ENCODE assay signal across 8 cellular contexts in genomic region chr13:53151692-53152421, GRCh38.
A peak's percentile ranks its signal among the peaks of the same experiment; 100 is the strongest.
DNase-seq lines count a peak whose midpoint lies in the region; ATAC-seq and TF ChIP-seq lines count a peak whose summit lies in the region.

No MANE protein-coding gene starts in this region.

- TF ChIP-seq CTCF in 22Rv1 (IDR thresholded peaks at IDR 0.05) (peak; percentile 95), GM23338 (conservative IDR thresholded peaks at IDR 0.05; ENCODE audit: low read depth in 2 of 2) (peak; percentile 94 to 97), PC-3 (conservative IDR thresholded peaks at IDR 0.05; ENCODE audit: low read depth, low read length) (peak; percentile 52), lung (IDR thresholded peaks at IDR 0.05; ENCODE audit: control extremely low read depth, extremely low read depth) (peak; percentile 22)

- no peak overlapping the region for H3K9ac ChIP-seq in PC-3 (ENCODE audit: low read length)

- no peaks in the 10 kb centered on the region for H3F3A ChIP-seq in GM23338 (replicated peaks; ENCODE audit: low read depth)
- no peaks in the 10 kb centered on the region for H3F3A ChIP-seq in PC-3 (ENCODE audit: low read length, unreplicated experiment)

- H4K20me1 ChIP-seq in GM23338 (replicated peaks; ENCODE audit: insufficient read depth) = no peaks in the 10 kb centered on the region
- H4K20me1 ChIP-seq in PC-3 (ENCODE audit: low read length) = no peaks in the 10 kb centered on the region

- H3K9me3 Mint-ChIP-seq in GM23338 = no peaks in the 10 kb centered on the region

- DNase-seq in GDM1 (lab: John Stamatoyannopoulos, UW) (peak; percentile 77), GM23338 (ENCODE audit: low spot score) (peak; percentile 87), KG1 (lab: John Stamatoyannopoulos, UW) (peak; percentile 56), PC-3 (no peak), caudate nucleus (lab: John Stamatoyannopoulos, UW) (peak in 39 of 61 donors; percentile 0 to 56 (median 15)), lung (ENCODE audit: low spot score) (no peak), ureter (ENCODE audit: low spot score) (peak; percentile 45)

- H3K4me1 ChIP-seq in GM23338 (ENCODE audit: insufficient read depth) = no peaks in the 10 kb centered on the region
- no peaks in the 10 kb centered on the region for H3K4me1 ChIP-seq in PC-3 (ENCODE audit: insufficient read depth, low read length)
- no peaks in the 10 kb centered on the region for H3K4me1 ChIP-seq in lung (ENCODE audit: control insufficient read depth in 2 of 2, insufficient read depth in 2 of 2, low read length in 2 of 2)

- POLR2A ChIA-PET in PC-3 (lab: Charles Lee; ENCODE audit: unreplicated experiment) = no interaction called here

- no peak overlapping the region for H3K4me3 Mint-ChIP-seq in GM23338

- H3K4me3 ChIP-seq in GM23338 (no peak overlapping the region), PC-3 (ENCODE audit: low read length) (no peak overlapping the region), lung (no peak overlapping the region)

- intact Hi-C loops in PC-3 (cut with micrococcal nuclease) = no loop called here

- H3K9me3 ChIP-seq in PC-3 (ENCODE audit: low read length) (no peaks in the 10 kb centered on the region), lung (ENCODE audit: control insufficient read depth in 2 of 2, insufficient read depth in 1 of 2, low read length in 1 of 2) (peaks cover 0 to 3% of the 10 kb centered on the region in 2 donors)

- H3K27ac ChIP-seq in 22Rv1 (no peak overlapping the region), GM23338 (ENCODE audit: low read depth) (no peak overlapping the region), PC-3 (ENCODE audit: low read length) (no peak overlapping the region), caudate nucleus (ENCODE audit: low read depth, low read length) (no peak overlapping the region), lung (ENCODE audit: low read depth in 1 of 2, low read length in 1 of 2) (no peak overlapping the region)

- H3K4me1 Mint-ChIP-seq in GM23338 = no peaks in the 10 kb centered on the region; the same call in 1 of the 3 replicates

- BruUV-seq in PC-3 (replicated peaks; lab: Mats Ljungman, UMichigan) = no TSS peak

- H3K36me3 ChIP-seq in GM23338 (ENCODE audit: insufficient read depth) (no peaks in the 10 kb centered on the region), PC-3 (ENCODE audit: low read depth, low read length) (no peaks in the 10 kb centered on the region), lung (ENCODE audit: control insufficient read depth in 2 of 2, insufficient read depth in 2 of 2, low read length in 2 of 2) (no peaks in the 10 kb centered on the region)

- CTCF ChIA-PET in PC-3 (lab: Charles Lee) = no interaction called here

- H3K27ac Mint-ChIP-seq in GM23338 = no peak overlapping the region

- 16% methylated on average over 8 of the region's 8 CpGs for WGBS in lung, 2 donors

- peak; percentile 98 for ATAC-seq in GM23338
- ATAC-seq in PC-3 = no peak
- ATAC-seq in lung (ENCODE audit: insufficient read depth, low FRiP score) = no peak

- H2AFZ ChIP-seq in GM23338 (no peak overlapping the region), PC-3 (ENCODE audit: low read length) (no peak overlapping the region)

- no peaks in the 10 kb centered on the region for H3K9me2 ChIP-seq in GM23338 (ENCODE audit: insufficient read depth)
- H3K9me2 ChIP-seq in PC-3 (replicated peaks; ENCODE audit: low read length) = no peaks in the 10 kb centered on the region

- H3K27me3 ChIP-seq in GM23338 (ENCODE audit: insufficient read depth) (no peaks in the 10 kb centered on the region), PC-3 (ENCODE audit: low read length) (no peaks in the 10 kb centered on the region), lung (ENCODE audit: control insufficient read depth, insufficient read depth) (no peaks in the 10 kb centered on the region)

- no peaks in the 10 kb centered on the region for H3K79me2 ChIP-seq in GM23338 (replicated peaks; ENCODE audit: insufficient read depth)
- H3K79me2 ChIP-seq in PC-3 (ENCODE audit: low read length) = no peaks in the 10 kb centered on the region

- H3K27me3 Mint-ChIP-seq in GM23338 (ENCODE audit: insufficient read depth, low read depth, poor library complexity) = peaks cover 2% of the 10 kb centered on the region

- H3K4me2 ChIP-seq in GM23338 (no peak overlapping the region), PC-3 (ENCODE audit: low read length) (no peak overlapping the region)

- H3K36me3 Mint-ChIP-seq in GM23338 (ENCODE audit: low read depth) = no peaks in the 10 kb centered on the region

TF ChIP-seq in GM23338, 12 proteins besides CTCF, POLR2A, EP300 and RAD21:
- TF ChIP-seq EZH2phosphoT487 (IDR thresholded peaks at IDR 0.05; ENCODE audit: unreplicated experiment) = no peak

Comparison
In these comparisons a context has a peak if more than half of its experiments do, and no peak if none do; other contexts are left out.
1. CTCF ChIP-seq: peak in every context shown above with its lines; median percentile 96 in GM23338; 95 in 22Rv1; 52 in PC-3; 22 in lung.
2. DNase-seq: peak in GDM1 (single experiment), GM23338 (single experiment), KG1 (single experiment), caudate nucleus (39 of 61) and ureter (single experiment); none in PC-3 (single experiment) and lung (single experiment).